In genomic region chr11:106076923-106077608, GRCh38 we compare ENCODE assay signal across 8 cellular contexts. TPM values are rescaled to one million over a fixed set of nuclear protein-coding genes. Genes with fewer than 3 reads are reported as not detected.
A peak's percentile ranks its signal among the peaks of the same experiment; 100 is the strongest.
DNase-seq lines count a peak whose midpoint lies in the region; ATAC-seq and TF ChIP-seq lines count a peak whose summit lies in the region.

Gene KBTBD3, minus strand, starts transcription at chr11:106077347. Its CDS starts 18,250 bp downstream, at chr11:106059097.

- H3K27ac ChIP-seq in right atrium auricular region (peak within 1 kb of the TSS; percentile 97 to 99), prostate gland (peak within 1 kb of the TSS; percentile 96 to 98), urinary bladder (ENCODE audit: low read depth) (peak within 1 kb of the TSS; percentile 99)

- H3K4me1 ChIP-seq in right atrium auricular region (peaks cover 0 to 49% of the 10 kb centered on the region in 2 donors), prostate gland (replicated peaks) (no peaks in the 10 kb centered on the region), urinary bladder (ENCODE audit: insufficient read depth) (no peaks in the 10 kb centered on the region)

- H3K36me3 ChIP-seq in right atrium auricular region (peaks cover 23% of the 10 kb centered on the region), prostate gland (no peaks in the 10 kb centered on the region), urinary bladder (ENCODE audit: insufficient read depth) (no peaks in the 10 kb centered on the region)

- DNase-seq in NCI-H187 (lab: John Stamatoyannopoulos, UW) (peak; percentile 88 to 97), T-helper 2 cell (peak; percentile 88 to 99 (median 97)), anterior cingulate cortex (lab: John Stamatoyannopoulos, UW) (peak; percentile 77 to 100 (median 99)), right atrium auricular region (ENCODE audit: low spot score) (peak; percentile 99), prostate gland (ENCODE audit: low spot score) (peak; percentile 99)

- intact Hi-C loops in prostate gland (cut with DNase I) = loop anchor here (2.0 kb wide), 1 partner anchor 56 kb away; no protein-coding TSS in a partner anchor

- peak within 1 kb of the TSS; percentile 85 to 87 for H3K4me3 ChIP-seq in right atrium auricular region
- peak within 1 kb of the TSS; percentile 80 to 92 for H3K4me3 ChIP-seq in prostate gland
- H3K4me3 ChIP-seq in urinary bladder (ENCODE audit: low read depth, low read length) = peak within 1 kb of the TSS; percentile 84

- H3K27me3 ChIP-seq in right atrium auricular region = no peaks in the 10 kb centered on the region
- no peaks in the 10 kb centered on the region for H3K27me3 ChIP-seq in prostate gland (replicated peaks; ENCODE audit: insufficient read depth)

- H3K9me3 ChIP-seq in right atrium auricular region (no peaks in the 10 kb centered on the region), prostate gland (no peaks in the 10 kb centered on the region)

- ATAC-seq in GM18499 (IDR thresholded peaks at IDR 0.05; ENCODE audit: insufficient read depth, unreplicated experiment) (peak; percentile 97), HG02970 (IDR thresholded peaks at IDR 0.05; ENCODE audit: low FRiP score, unreplicated experiment) (peak; percentile 98)

- TF ChIP-seq CTCF in right atrium auricular region (IDR thresholded peaks at IDR 0.05) (peak; percentile 24 to 56), prostate gland (IDR thresholded peaks at IDR 0.05) (peak in 3 of 4 experiments; percentile 18 to 47 (median 19))

- peak; percentile 86 for TF ChIP-seq POLR2A in prostate gland (IDR thresholded peaks at IDR 0.05)

- WGBS in prostate gland = 0% methylated on average over 30 of the region's 37 CpGs
- under 1% methylated on average over 37 of the region's 37 CpGs for WGBS in urinary bladder

RNA-seq across cellular contexts. Expression of gene KBTBD3, which starts in this region (rescaled TPM):
- total RNA-seq in right atrium auricular region (1 to 10 TPM; 3.3 to 4.2 TPM), prostate gland (1 to 10 TPM; 3.8 to 7.3 TPM), urinary bladder (20.1 TPM)
- 4.6 TPM for polyA plus RNA-seq in urinary bladder

Comparison
In these comparisons a context has a peak if more than half of its experiments do, and no peak if none do; other contexts are left out.
1. Peak in every context shown above with its lines: DNase-seq, ATAC-seq, H3K4me3 ChIP-seq and H3K27ac ChIP-seq.